Comparison of ENCODE assay signal across 13 cellular contexts in genomic region chr18:9096013-9096383, GRCh38. TPM values are rescaled to one million over a fixed set of nuclear protein-coding genes. Genes with fewer than 3 reads are reported as not detected.
DNase-seq lines count a peak whose midpoint lies in the region; ATAC-seq and TF ChIP-seq lines count a peak whose summit lies in the region.
"Had no signal": no experiment of that assay in that cellular context is flagged by ENCODE, and none has a peak within 500 bp of the region (broad histone marks: within the 10 kb centered on the region; RNA-seq: fewer than 3 reads in every experiment).

No MANE protein-coding gene starts in this region.

- DNase-seq in CD4-positive, alpha-beta T cell = no peak
- no peak for DNase-seq in esophagus squamous epithelium (lab: John Stamatoyannopoulos, UW)
- no peak for DNase-seq in ureter (ENCODE audit: low spot score)
- no peak for DNase-seq in upper lobe of left lung
- DNase-seq in adrenal gland = no peak
- DNase-seq in glomerular visceral epithelial cell (ENCODE audit: extremely low spot score) = no peak
- DNase-seq: C1 segment of cervical spinal cord; NCI-H146; occipital lobe; stimulated activated CD4-positive, alpha-beta T cell treated with anti-CD3 and anti-CD28 coated beads, Interleukin-2, amount 100 ng/mL, for 48 hours had no signal

- ATAC-seq in CD4-positive, alpha-beta T cell (ENCODE audit: poor library complexity) = no peak
- ATAC-seq in GM19324 (IDR thresholded peaks at IDR 0.05; ENCODE audit: low FRiP score, unreplicated experiment) = peak; percentile 10
- no peak for ATAC-seq in upper lobe of left lung (ENCODE audit: low FRiP score in 2 of 2)

- peak overlapping the region; percentile 64 for H3K4me3 ChIP-seq in OCI-LY3 (ENCODE audit: low read length)
- H3K4me3 ChIP-seq in esophagus squamous epithelium = no peak overlapping the region
- H3K4me3 ChIP-seq in upper lobe of left lung = no peak overlapping the region
- H3K4me3 ChIP-seq in adrenal gland = no peak overlapping the region
- H3K4me3 ChIP-seq: thoracic aorta had no signal

- H3K4me2 ChIP-seq in OCI-LY3 (ENCODE audit: low read length) = peak overlapping the region; percentile 89

- peak overlapping the region; percentile 33 for H3K27ac ChIP-seq in CD4-positive, alpha-beta T cell (ENCODE audit: low read depth, low read length)
- peak overlapping the region; percentile 76 for H3K27ac ChIP-seq in OCI-LY3 (ENCODE audit: low read length)
- H3K27ac ChIP-seq in esophagus squamous epithelium = peak overlapping the region in 3 of 4 donors; percentile 26 to 78 (median 70)
- no peak overlapping the region for H3K27ac ChIP-seq in upper lobe of left lung
- H3K27ac ChIP-seq in adrenal gland = no peak overlapping the region
- H3K27ac ChIP-seq: thoracic aorta had no signal

- H3K4me1 ChIP-seq in OCI-LY3 (ENCODE audit: low read length) = peaks cover 24% of the 10 kb centered on the region
- H3K4me1 ChIP-seq in esophagus squamous epithelium = peaks cover 0 to 45% (median 9%) of the 10 kb centered on the region in 3 donors
- H3K4me1 ChIP-seq in upper lobe of left lung = peaks cover 0 to 19% (median 7%) of the 10 kb centered on the region in 4 donors
- peaks cover 0 to 8% of the 10 kb centered on the region in 2 donors for H3K4me1 ChIP-seq in adrenal gland (replicated peaks in 1 of 2)

- H3K9ac ChIP-seq in OCI-LY3 (ENCODE audit: low read length) = peak overlapping the region; percentile 60

- CTCF ChIA-PET in CD4-positive, alpha-beta T cell (lab: Charles Lee) = interaction anchor here (0.7 to 2.4 kb wide), 4 partner anchors 13 to 52 kb away, joined by 3 to 7 read pairs (median 6); no protein-coding TSS in a partner anchor

- no peaks in the 10 kb centered on the region for H3K36me3 ChIP-seq in OCI-LY3 (replicated peaks; ENCODE audit: low read depth, low read length)
- no peaks in the 10 kb centered on the region for H3K36me3 ChIP-seq in esophagus squamous epithelium
- no peaks in the 10 kb centered on the region for H3K36me3 ChIP-seq in upper lobe of left lung
- H3K36me3 ChIP-seq in adrenal gland (replicated peaks in 1 of 2) = no peaks in the 10 kb centered on the region
- H3K36me3 ChIP-seq: thoracic aorta had no signal

- peak overlapping the region; percentile 64 for H3K4me3 Mint-ChIP-seq in CD4-positive, alpha-beta T cell

- WGBS in esophagus squamous epithelium, 2 donors = 55 to 57% methylated on average over 3 of the region's 3 CpGs
- WGBS in upper lobe of left lung, 2 donors = 73 to 75% methylated on average over 3 of the region's 3 CpGs
- 72 to 82% (median 77%) methylated on average over 3 of the region's 3 CpGs for WGBS in adrenal gland, 4 donors

- peak overlapping the region; percentile 73 for H2AFZ ChIP-seq in OCI-LY3 (ENCODE audit: low read depth, low read length)

- no peaks in the 10 kb centered on the region for H3K27me3 ChIP-seq in CD4-positive, alpha-beta T cell (ENCODE audit: control insufficient read depth, insufficient read depth, low read length)
- H3K27me3 ChIP-seq in OCI-LY3 (ENCODE audit: low read depth, low read length) (no peaks in the 10 kb centered on the region), esophagus squamous epithelium (no peaks in the 10 kb centered on the region), upper lobe of left lung (no peaks in the 10 kb centered on the region), adrenal gland (no peaks in the 10 kb centered on the region)

- peaks cover 57% of the 10 kb centered on the region for H3K4me1 Mint-ChIP-seq in CD4-positive, alpha-beta T cell (ENCODE audit: low read depth)

- H3K36me3 Mint-ChIP-seq in CD4-positive, alpha-beta T cell (ENCODE audit: low read depth) = no peaks in the 10 kb centered on the region

- H3K27ac Mint-ChIP-seq in CD4-positive, alpha-beta T cell = peak overlapping the region; percentile 80

- TF ChIP-seq CTCF in CD4-positive, alpha-beta T cell (IDR thresholded peaks at IDR 0.05) = no peak
- TF ChIP-seq CTCF in OCI-LY3 (IDR thresholded peaks at IDR 0.05; ENCODE audit: low read depth, low read length) (no peak), esophagus squamous epithelium (IDR thresholded peaks at IDR 0.05) (no peak), upper lobe of left lung (IDR thresholded peaks at IDR 0.05) (no peak), adrenal gland (IDR thresholded peaks at IDR 0.05) (no peak)

- H3K27me3 Mint-ChIP-seq in CD4-positive, alpha-beta T cell = no peaks in the 10 kb centered on the region

- H4K20me1 ChIP-seq in OCI-LY3 (ENCODE audit: insufficient read depth, low read length) = no peaks in the 10 kb centered on the region

- POLR2A ChIA-PET in CD4-positive, alpha-beta T cell (lab: Charles Lee) = interaction anchor here (0.7 to 35.5 kb wide), 4 partner anchors 13 to 39 kb away, joined by 6 to 914 read pairs (median 11); partner anchors contain the start of gene ANKRD12

- intact Hi-C loops in CD4-positive, alpha-beta T cell (cut with DNase I, micrococcal nuclease) = no loop called here
- intact Hi-C loops in esophagus squamous epithelium (cut with DNase I) = no loop called here
- intact Hi-C loops in adrenal gland (cut with DNase I) = no loop called here

- H3K9me3 Mint-ChIP-seq in CD4-positive, alpha-beta T cell = no peaks in the 10 kb centered on the region

- H3K79me2 ChIP-seq in OCI-LY3 (ENCODE audit: low read length) = no peaks in the 10 kb centered on the region

- TF ChIP-seq POLR2A in esophagus squamous epithelium (IDR thresholded peaks at IDR 0.05) (no peak), upper lobe of left lung (IDR thresholded peaks at IDR 0.05) (no peak), adrenal gland (IDR thresholded peaks at IDR 0.05) (no peak)

- no peaks in the 10 kb centered on the region for H3K9me3 ChIP-seq in CD4-positive, alpha-beta T cell (ENCODE audit: control insufficient read depth, low read length)
- H3K9me3 ChIP-seq in OCI-LY3 (ENCODE audit: insufficient read depth, low read length) = no peaks in the 10 kb centered on the region
- no peaks in the 10 kb centered on the region for H3K9me3 ChIP-seq in esophagus squamous epithelium
- no peaks in the 10 kb centered on the region for H3K9me3 ChIP-seq in upper lobe of left lung
- no peaks in the 10 kb centered on the region for H3K9me3 ChIP-seq in adrenal gland (replicated peaks in 1 of 3)
- H3K9me3 ChIP-seq: thoracic aorta had no signal

- TF ChIP-seq EP300 in upper lobe of left lung (IDR thresholded peaks at IDR 0.05) = no peak

RNA-seq across cellular contexts. Expression of gene NDUFV2, which starts 6.5 kb away (rescaled TPM):
- 100 to 1,000 TPM; 230 to 231 TPM for total RNA-seq in CD4-positive, alpha-beta T cell
- total RNA-seq in esophagus squamous epithelium (100 to 1,000 TPM in 3 of 4 donors, 10 to 100 TPM in 1; 96.5 to 150 (median 110) TPM), ureter (137 TPM), upper lobe of left lung (100 to 1,000 TPM in 4 of 6 donors, 10 to 100 TPM in 2; 45.3 to 154 (median 113) TPM), adrenal gland (100 to 1,000 TPM; 130 to 250 (median 182) TPM)
- 100 to 1,000 TPM; 347 to 569 (median 420) TPM for polyA plus RNA-seq in adrenal gland

RNA-seq across cellular contexts. Expression of gene ANKRD12, which starts 40.6 kb away (rescaled TPM):
- total RNA-seq in CD4-positive, alpha-beta T cell = 100 to 1,000 TPM; 160 to 164 TPM
- total RNA-seq in esophagus squamous epithelium (10 to 100 TPM; 13.0 to 60.3 (median 23.4) TPM), ureter (91.7 TPM), upper lobe of left lung (10 to 100 TPM; 32.8 to 80.7 (median 65.6) TPM), adrenal gland (10 to 100 TPM; 19.4 to 56.8 (median 41.1) TPM)
- polyA plus RNA-seq in adrenal gland = 10 to 100 TPM; 14.1 to 91.2 (median 21.2) TPM

Comparison
In these comparisons a context has a peak if more than half of its experiments do, and no peak if none do; other contexts are left out.
1. H3K27ac ChIP-seq: peak in CD4-positive, alpha-beta T cell (single experiment), OCI-LY3 (single experiment) and esophagus squamous epithelium (3 of 4); none in upper lobe of left lung (0 of 4) and adrenal gland (0 of 5).